In genomic region chr19:2461751-2462634, GRCh38 we compare ENCODE assay signal across 8 cellular contexts. TPM values are rescaled to one million over a fixed set of nuclear protein-coding genes. Genes with fewer than 3 reads are reported as not detected.
DNase-seq lines count a peak whose midpoint lies in the region; ATAC-seq and TF ChIP-seq lines count a peak whose summit lies in the region.

No MANE protein-coding gene starts in this region.

- CTCF ChIA-PET in HEK293T (lab: Yijun Ruan, JAX): no interaction called here

- H3K4me3 ChIP-seq in body of pancreas: peak overlapping the region in 1 of 2 donors; percentile 52

- peak in 2 of 7 experiments; percentile 22 to 34 for TF ChIP-seq CTCF in body of pancreas (IDR thresholded peaks at IDR 0.05)

- H3K9me3 ChIP-seq in body of pancreas: no peaks in the 10 kb centered on the region

- intact Hi-C loops in body of pancreas (cut with DNase I): no loop called here

- ATAC-seq in SK-N-SH treated with all-trans-retinoic acid at 6 μM for 48 hours (peak; percentile 77), body of pancreas (peak; percentile 26), HG02840 (IDR thresholded peaks at IDR 0.05; ENCODE audit: low FRiP score, unreplicated experiment) (no peak), HG02973 (IDR thresholded peaks at IDR 0.05; ENCODE audit: unreplicated experiment) (no peak)

- DNase-seq in D341Med (ENCODE audit: low spot score) (peak; percentile 53), HEK293T (ENCODE audit: extremely low spot score) (peak; percentile 60), body of pancreas (peak; percentile 14 to 39 (median 34)), inferior parietal cortex (ENCODE audit: extremely low spot score) (peak; percentile 41)
- DNase-seq in stimulated activated CD4-positive, alpha-beta T cell treated with anti-CD3 and anti-CD28 coated beads, Interleukin-1b, Interleukin-23, amount 100 ng/mL, for 4 hours (ENCODE audit: low read depth in 2 of 2): peak; percentile 62 to 68

- TF ChIP-seq POLR2A in body of pancreas (IDR thresholded peaks at IDR 0.05): no peak

- H3K27ac ChIP-seq in body of pancreas: peak overlapping the region in 1 of 4 donors; percentile 37

- WGBS in body of pancreas, 2 donors: 3 to 20% methylated on average over 9 to 62 of the region's 62 CpGs

- H3K27me3 ChIP-seq in body of pancreas: no peaks in the 10 kb centered on the region

- H3K4me1 ChIP-seq in body of pancreas: peaks cover 20% of the 10 kb centered on the region

- POLR2A ChIA-PET in HEK293T (lab: Yijun Ruan, JAX): interaction anchor here (0.8 to 1.4 kb wide), 2 partner anchors 14 to 34 kb away, joined by 3 to 5 read pairs; partner anchors contain the start of genes GADD45B and TIMM13

- no peaks in the 10 kb centered on the region for H3K36me3 ChIP-seq in body of pancreas (replicated peaks in 1 of 2; ENCODE audit: insufficient read depth in 1 of 2, low read depth in 2 of 2)

TF ChIP-seq in HEK293T, 16 proteins besides CTCF, POLR2A, EP300 and RAD21:
- TF ChIP-seq CTBP1 (IDR thresholded peaks at IDR 0.05; ENCODE audit: borderline replicate concordance): no peak
- TF ChIP-seq FOXM1 (IDR thresholded peaks at IDR 0.05; ENCODE audit: borderline replicate concordance): peak; percentile 91

TF ChIP-seq in SK-N-SH treated with all-trans-retinoic acid at 6 μM for 48 hours, 23 proteins besides CTCF, POLR2A, EP300 and RAD21:
- TF ChIP-seq ZNF70 (CRISPR knock-in tag; IDR thresholded peaks at IDR 0.05) (peak; percentile 71), PATZ1 (CRISPR knock-in tag; IDR thresholded peaks at IDR 0.05; ENCODE audit: borderline replicate concordance) (peak; percentile 96), OSR1 (CRISPR knock-in tag; IDR thresholded peaks at IDR 0.05) (no peak)

RNA-seq across cellular contexts. Expression of gene LMNB2, which starts 5.2 kb away (rescaled TPM):
- total RNA-seq in body of pancreas: 10 to 100 TPM; 11.7 to 30.0 TPM

RNA-seq across cellular contexts. Expression of gene GADD45B, which starts 13.9 kb away (rescaled TPM):
- total RNA-seq in body of pancreas: 10 to 100 TPM; 68.0 to 84.7 TPM

RNA-seq across cellular contexts. Expression of gene TIMM13, which starts 34.6 kb away (rescaled TPM):
- total RNA-seq in body of pancreas: 10 to 100 TPM; 16.3 to 36.6 TPM

Comparison
In these comparisons a context has a peak if more than half of its experiments do, and no peak if none do; other contexts are left out.
1. ATAC-seq: peak in SK-N-SH treated with all-trans-retinoic acid at 6 μM for 48 hours (single experiment) and body of pancreas (single experiment); none in HG02840 (single experiment) and HG02973 (single experiment).
2. Peak in every context shown above with its lines, with median percentiles within 50 percentile points of each other: DNase-seq.